Comparison of ENCODE assay signal across 25 cellular contexts in genomic region chr2:54353216-54353615, GRCh38.
DNase-seq lines count a peak whose midpoint lies in the region; ATAC-seq and TF ChIP-seq lines count a peak whose summit lies in the region.
"Had no signal": no experiment of that assay in that cellular context is flagged by ENCODE, and none has a peak within 500 bp of the region (broad histone marks: within the 10 kb centered on the region; RNA-seq: fewer than 3 reads in every experiment).

No MANE protein-coding gene starts in this region.

- ATAC-seq in PC-3: peak; percentile 81
- no peak for ATAC-seq in GM19463 (IDR thresholded peaks at IDR 0.05; ENCODE audit: unreplicated experiment)

- H3K9ac ChIP-seq in PC-3 (ENCODE audit: low read length) (no peak overlapping the region), smooth muscle cell (ENCODE audit: low read depth) (no peak overlapping the region)
- H3K9ac ChIP-seq: BLaER1 had no signal

- no peaks in the 10 kb centered on the region for H3K36me3 ChIP-seq in left ventricle myocardium inferior
- H3K36me3 ChIP-seq in right atrium auricular region: no peaks in the 10 kb centered on the region
- H3K36me3 ChIP-seq in PC-3 (ENCODE audit: low read depth, low read length): no peaks in the 10 kb centered on the region
- H3K36me3 ChIP-seq in smooth muscle cell (ENCODE audit: low read depth): no peaks in the 10 kb centered on the region
- no peaks in the 10 kb centered on the region for H3K36me3 ChIP-seq in H7 (replicated peaks; ENCODE audit: control insufficient read depth, insufficient read depth, low read length)
- H3K36me3 ChIP-seq: BLaER1, MG63 had no signal

- POLR2A ChIA-PET in PC-3 (lab: Charles Lee; ENCODE audit: unreplicated experiment): no interaction called here

- H2AFZ ChIP-seq in PC-3 (ENCODE audit: low read length) (no peak overlapping the region), smooth muscle cell (ENCODE audit: low read depth) (no peak overlapping the region)

- no TSS peak for BruUV-seq in PC-3 (replicated peaks; lab: Mats Ljungman, UMichigan)

- H4K20me1 ChIP-seq in PC-3 (ENCODE audit: low read length) (no peaks in the 10 kb centered on the region), smooth muscle cell (ENCODE audit: low read depth) (no peaks in the 10 kb centered on the region)
- H4K20me1 ChIP-seq: BLaER1 had no signal

- intact Hi-C loops in left ventricle myocardium inferior (cut with micrococcal nuclease): no loop called here
- intact Hi-C loops in PC-3 (cut with micrococcal nuclease): no loop called here

- no peaks in the 10 kb centered on the region for H3K9me3 ChIP-seq in left ventricle myocardium inferior (replicated peaks)
- no peaks in the 10 kb centered on the region for H3K9me3 ChIP-seq in right atrium auricular region
- no peaks in the 10 kb centered on the region for H3K9me3 ChIP-seq in PC-3 (ENCODE audit: low read length)
- H3K9me3 ChIP-seq in smooth muscle cell (replicated peaks; ENCODE audit: low read depth): no peaks in the 10 kb centered on the region
- H3K9me3 ChIP-seq: A549, BLaER1, MG63 had no signal

- no peaks in the 10 kb centered on the region for H3K9me2 ChIP-seq in PC-3 (replicated peaks; ENCODE audit: low read length)

- WGBS in smooth muscle cell (ENCODE audit: low lambda C conversion rate): 12% methylated on average over 5 of the region's 5 CpGs

- H3K4me2 ChIP-seq in PC-3 (ENCODE audit: low read length): peak overlapping the region; percentile 24
- peak overlapping the region; percentile 13 for H3K4me2 ChIP-seq in smooth muscle cell
- H3K4me2 ChIP-seq: A549, BLaER1 had no signal

- H3F3A ChIP-seq in PC-3 (ENCODE audit: low read length, unreplicated experiment) (no peaks in the 10 kb centered on the region), smooth muscle cell (ENCODE audit: low read depth) (no peaks in the 10 kb centered on the region)

- CTCF ChIA-PET in PC-3 (lab: Charles Lee): no interaction called here

- H3K79me2 ChIP-seq in PC-3 (ENCODE audit: low read length): no peaks in the 10 kb centered on the region
- H3K79me2 ChIP-seq in smooth muscle cell (ENCODE audit: low read depth): no peaks in the 10 kb centered on the region

- H3K27me3 ChIP-seq in left ventricle myocardium inferior (ENCODE audit: low read depth) (no peaks in the 10 kb centered on the region), right atrium auricular region (no peaks in the 10 kb centered on the region), PC-3 (ENCODE audit: low read length) (peaks cover 19% of the 10 kb centered on the region), smooth muscle cell (ENCODE audit: low read depth) (no peaks in the 10 kb centered on the region), H7 (ENCODE audit: control insufficient read depth, insufficient read depth, low read length) (no peaks in the 10 kb centered on the region)
- H3K27me3 ChIP-seq: BLaER1, MG63 had no signal

- H3K27ac ChIP-seq in left ventricle myocardium inferior (replicated peaks) (peak overlapping the region; percentile 7), right atrium auricular region (no peak overlapping the region), PC-3 (ENCODE audit: low read length) (no peak overlapping the region), smooth muscle cell (ENCODE audit: low read depth) (no peak overlapping the region)
- H3K27ac ChIP-seq: A549, BLaER1, HL-60 had no signal

- DNase-seq in left ventricle myocardium inferior (no peak), right atrium auricular region (ENCODE audit: low spot score) (no peak), PC-3 (peak; percentile 41), islet precursor cell (peak; percentile 82), smooth muscle cell (lab: John Stamatoyannopoulos, UW; ENCODE audit: unreplicated experiment) (no peak), DMS153 treated with DMSO at 0.1 percent for 48 hours (lab: John Stamatoyannopoulos, UW; ENCODE audit: unreplicated experiment) (no peak), H7 (no peak)
- DNase-seq: CD4-positive, alpha-beta memory T cell; DMS153; EL; IMR-90; Karpas-422; MG63; NCI-H1048; NCI-H1436; NCI-H2029; NCI-H2171; NCI-H510A; NCI-H748 treated with DMSO at 0.1 percent for 48 hours; NK-92 treated with Interleukin-12 subunit alpha and Interleukin-12 subunit beta, amount 100 ng/mL, for 24 hours; SHP77 had no signal

- H3K4me3 ChIP-seq in left ventricle myocardium inferior (no peak overlapping the region), right atrium auricular region (no peak overlapping the region), PC-3 (ENCODE audit: low read length) (no peak overlapping the region), smooth muscle cell (no peak overlapping the region), H7 (ENCODE audit: insufficient read depth, low read depth, low read length) (no peak overlapping the region)
- H3K4me3 ChIP-seq: A549, BLaER1, MG63 had no signal

- TF ChIP-seq CTCF in left ventricle myocardium inferior (IDR thresholded peaks at IDR 0.05; ENCODE audit: borderline replicate concordance) (no peak), right atrium auricular region (IDR thresholded peaks at IDR 0.05) (no peak), PC-3 (conservative IDR thresholded peaks at IDR 0.05; ENCODE audit: low read depth, low read length) (no peak), smooth muscle cell (IDR thresholded peaks at IDR 0.05; ENCODE audit: borderline replicate concordance, insufficient read depth, poor library complexity, severe bottlenecking) (no peak)

- H3K4me1 ChIP-seq in left ventricle myocardium inferior (peaks cover 11% of the 10 kb centered on the region), right atrium auricular region (no peaks in the 10 kb centered on the region), PC-3 (ENCODE audit: insufficient read depth, low read length) (peaks cover 9% of the 10 kb centered on the region; the same call in 1 of the 2 replicates), smooth muscle cell (ENCODE audit: low read depth) (no peaks in the 10 kb centered on the region)
- H3K4me1 ChIP-seq: A549, BLaER1 had no signal

Comparison
In these comparisons a context has a peak if more than half of its experiments do, and no peak if none do; other contexts are left out.
1. DNase-seq: peak in PC-3 (single experiment) and islet precursor cell (single experiment); none in left ventricle myocardium inferior (single experiment), right atrium auricular region (single experiment), smooth muscle cell (single experiment), DMS153 treated with DMSO at 0.1 percent for 48 hours (single experiment) and H7 (single experiment).